Comparison of ENCODE assay signal across 8 cellular contexts in the genomic region with DNA sequence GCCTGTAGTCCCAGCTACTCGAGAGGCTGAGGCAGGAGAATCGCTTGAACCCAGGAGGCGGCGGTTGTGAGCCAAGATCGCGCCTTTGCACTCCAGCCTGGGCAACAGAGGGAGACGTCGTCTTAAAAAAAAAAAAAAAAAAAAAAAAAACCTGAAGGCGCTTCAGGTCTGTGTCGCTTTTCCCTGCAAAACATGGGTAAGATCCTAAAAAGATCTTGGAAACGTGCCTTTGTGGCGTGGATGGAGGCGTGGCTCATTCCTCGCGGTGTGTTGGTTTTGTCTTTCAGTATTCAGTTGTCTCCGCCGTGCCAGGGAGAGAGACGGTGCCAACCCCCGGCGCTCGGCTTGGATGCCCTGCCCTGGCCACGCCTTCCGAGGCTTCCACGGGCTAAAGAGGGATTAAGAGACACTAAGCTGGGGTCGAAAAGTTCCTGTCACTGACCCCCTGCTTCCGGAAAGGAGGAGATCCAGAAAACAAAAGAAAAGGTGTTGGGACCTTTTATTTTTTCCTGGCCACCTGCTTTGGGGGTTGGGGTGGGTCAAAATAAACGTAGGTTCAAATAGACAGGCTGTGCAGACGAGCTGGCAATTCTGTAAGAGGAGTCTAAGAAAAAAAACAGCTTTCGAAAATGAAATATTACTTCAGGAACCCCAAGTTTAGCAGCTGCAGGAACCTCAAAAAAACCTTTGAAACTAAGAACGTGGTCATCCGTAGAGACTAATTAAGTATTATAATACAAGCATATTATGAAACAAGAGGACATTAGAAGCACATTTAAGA. TPM values are rescaled to one million over a fixed set of nuclear protein-coding genes. Genes with fewer than 3 reads are reported as not detected.
DNase-seq lines count a peak whose midpoint lies in the region; TF ChIP-seq lines count a peak whose summit lies in the region.

No MANE protein-coding gene starts in this region.

- H3K4me3 Mint-ChIP-seq in brain, result peak overlapping the region; percentile 89 to 98 (median 92)

- in situ Hi-C loops in SK-MEL-5 (cut with HindIII; ENCODE audit: low pct_unique_long_range_greater_than_20kb, low sequenced_read_pairs), result no loop called here

- H3K27ac Mint-ChIP-seq in brain, result peak overlapping the region in 4 of 5 experiments; percentile 23 to 81 (median 48)

- no peak; the same call in 1 of the 2 replicates for TF ChIP-seq EP300 in Ishikawa (IDR thresholded peaks at IDR 0.05; ENCODE audit: borderline replicate concordance)

- peaks cover 16% of the 10 kb centered on the region for H3K4me1 Mint-ChIP-seq in brain

- DNase-seq in NCI-H2081 (lab: John Stamatoyannopoulos, UW) (peak; percentile 46 to 70), NCI-H2081 treated with DMSO at 0.1 percent for 48 hours (lab: John Stamatoyannopoulos, UW) (no peak), SK-MEL-5 (ENCODE audit: low read depth, low spot score) (peak; percentile 35), kidney tubule cell (ENCODE audit: low spot score) (peak; percentile 63)
- peak; percentile 34 for DNase-seq in stimulated activated CD4-positive, alpha-beta T cell treated with anti-CD3 and anti-CD28 coated beads, Interleukin-4, amount 100 ng/mL, for 1 hour
- DNase-seq in effector CD8-positive, alpha-beta T cell (lab: John Stamatoyannopoulos, UW), result no peak

- H3K27me3 Mint-ChIP-seq in brain, result peaks cover 65% of the 10 kb centered on the region

- TF ChIP-seq RAD21 in Ishikawa (IDR thresholded peaks at IDR 0.05; ENCODE audit: low read depth), result no peak

- no peaks in the 10 kb centered on the region for H3K9me3 Mint-ChIP-seq in brain

- no peak for TF ChIP-seq CTCF in brain (conservative IDR thresholded peaks at IDR 0.05)

- H3K36me3 Mint-ChIP-seq in brain, result no peaks in the 10 kb centered on the region

TF ChIP-seq in Ishikawa, 13 proteins besides CTCF, POLR2A, EP300 and RAD21:
- TF ChIP-seq FOXM1 (IDR thresholded peaks at IDR 0.05; ENCODE audit: borderline replicate concordance, low read depth) (no peak), MAX (IDR thresholded peaks at IDR 0.05) (peak; percentile 23; the same call in 1 of the 2 replicates), CEBPB (IDR thresholded peaks at IDR 0.05) (no peak), TEAD4 (IDR thresholded peaks at IDR 0.05) (peak; percentile 4; the same call in 1 of the 2 replicates), NFIC (IDR thresholded peaks at IDR 0.05) (peak; percentile 47)

RNA-seq across cellular contexts. Expression of gene SLC35F2, which starts 1.1 kb away (rescaled TPM):
- 37.8 and 46.5 TPM in 2 replicates for total RNA-seq in SK-MEL-5 (2014; rRNA removed; shearing (Covaris generic))
- 25.7 and 29.2 TPM in 2 replicates for polyA plus RNA-seq in SK-MEL-5 (2015; cell fraction: cytosol; rRNA removed)
- 9.1 and 20.8 TPM in 2 replicates for polyA plus RNA-seq in SK-MEL-5 (2015; cell fraction: nucleus; rRNA removed)
- 2.5 TPM for polyA plus RNA-seq in brain (ENCODE audit: insufficient read depth, low read depth, low replicate concordance)

Comparison
In these comparisons a context has a peak if more than half of its experiments do, and no peak if none do; other contexts are left out.
1. DNase-seq: peak in NCI-H2081 (2 of 2), SK-MEL-5 (single experiment), kidney tubule cell (single experiment) and stimulated activated CD4-positive, alpha-beta T cell treated with anti-CD3 and anti-CD28 coated beads, Interleukin-4, amount 100 ng/mL, for 1 hour (single experiment); none in NCI-H2081 treated with DMSO at 0.1 percent for 48 hours (single experiment) and effector CD8-positive, alpha-beta T cell (single experiment).